3 cellular contexts compared by ENCODE assay signal in the genomic region with DNA sequence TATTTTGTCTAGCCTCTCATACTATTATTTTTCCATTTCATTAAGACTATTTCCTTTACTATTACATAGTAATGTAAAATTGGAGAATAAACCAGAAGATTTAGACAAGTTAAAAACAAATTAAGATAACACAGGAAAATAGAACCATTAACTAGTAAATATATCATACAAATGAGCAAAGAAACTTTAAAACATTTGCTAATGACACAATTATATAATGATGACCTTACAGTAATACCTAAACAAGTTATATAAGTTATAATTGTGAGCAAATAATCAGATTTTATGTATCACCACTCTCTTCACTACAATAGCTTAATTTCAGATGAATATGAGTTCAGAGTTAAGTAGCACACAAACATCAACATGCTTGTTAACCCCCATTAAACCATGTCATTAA.
TF ChIP-seq lines count a peak whose summit lies in the region.

No MANE protein-coding gene starts in this region.

TF ChIP-seq in SK-N-SH, 30 proteins besides CTCF, POLR2A, EP300 and RAD21 (continued from another document):
- TF ChIP-seq, protein P1, sequence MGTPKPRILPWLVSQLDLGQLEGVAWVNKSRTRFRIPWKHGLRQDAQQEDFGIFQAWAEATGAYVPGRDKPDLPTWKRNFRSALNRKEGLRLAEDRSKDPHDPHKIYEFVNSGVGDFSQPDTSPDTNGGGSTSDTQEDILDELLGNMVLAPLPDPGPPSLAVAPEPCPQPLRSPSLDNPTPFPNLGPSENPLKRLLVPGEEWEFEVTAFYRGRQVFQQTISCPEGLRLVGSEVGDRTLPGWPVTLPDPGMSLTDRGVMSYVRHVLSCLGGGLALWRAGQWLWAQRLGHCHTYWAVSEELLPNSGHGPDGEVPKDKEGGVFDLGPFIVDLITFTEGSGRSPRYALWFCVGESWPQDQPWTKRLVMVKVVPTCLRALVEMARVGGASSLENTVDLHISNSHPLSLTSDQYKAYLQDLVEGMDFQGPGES (IDR thresholded peaks at IDR 0.05; ENCODE audit: low read depth, low read length), result no peak
- no peak for TF ChIP-seq PBX3 (IDR thresholded peaks at IDR 0.05)
TF ChIP-seq in SK-N-SH: peak in this region for 0.

TF ChIP-seq in SK-N-SH treated with all-trans-retinoic acid at 6 μM for 48 hours, 23 proteins besides CTCF, POLR2A, EP300 and RAD21:
- TF ChIP-seq, protein P2, sequence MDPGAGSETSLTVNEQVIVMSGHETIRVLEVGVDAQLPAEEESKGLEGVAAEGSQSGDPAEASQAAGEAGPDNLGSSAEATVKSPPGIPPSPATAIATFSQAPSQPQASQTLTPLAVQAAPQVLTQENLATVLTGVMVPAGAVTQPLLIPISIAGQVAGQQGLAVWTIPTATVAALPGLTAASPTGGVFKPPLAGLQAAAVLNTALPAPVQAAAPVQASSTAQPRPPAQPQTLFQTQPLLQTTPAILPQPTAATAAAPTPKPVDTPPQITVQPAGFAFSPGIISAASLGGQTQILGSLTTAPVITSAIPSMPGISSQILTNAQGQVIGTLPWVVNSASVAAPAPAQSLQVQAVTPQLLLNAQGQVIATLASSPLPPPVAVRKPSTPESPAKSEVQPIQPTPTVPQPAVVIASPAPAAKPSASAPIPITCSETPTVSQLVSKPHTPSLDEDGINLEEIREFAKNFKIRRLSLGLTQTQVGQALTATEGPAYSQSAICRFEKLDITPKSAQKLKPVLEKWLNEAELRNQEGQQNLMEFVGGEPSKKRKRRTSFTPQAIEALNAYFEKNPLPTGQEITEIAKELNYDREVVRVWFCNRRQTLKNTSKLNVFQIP (CRISPR knock-in tag; IDR thresholded peaks at IDR 0.05; ENCODE audit: borderline replicate concordance, low read depth), result no peak
- TF ChIP-seq ZC3H10 (CRISPR knock-in tag; IDR thresholded peaks at IDR 0.05) (no peak), ZNF565 (CRISPR knock-in tag; conservative IDR thresholded peaks at IDR 0.05; ENCODE audit: low read depth) (no peak), GLIS3 (CRISPR knock-in tag; IDR thresholded peaks at IDR 0.05) (no peak), ZNF8 (CRISPR knock-in tag; IDR thresholded peaks at IDR 0.05) (no peak), SNAI2 (CRISPR knock-in tag; IDR thresholded peaks at IDR 0.05) (no peak)

TF ChIP-seq in HEK293T, 16 proteins besides CTCF, POLR2A, EP300 and RAD21 (continued from another document):
- TF ChIP-seq LEF1 (IDR thresholded peaks at IDR 0.05; ENCODE audit: borderline replicate concordance) (no peak), PKNOX1 (IDR thresholded peaks at IDR 0.05) (no peak), SP1 (IDR thresholded peaks at IDR 0.05) (no peak), FOXA1 (IDR thresholded peaks at IDR 0.05) (no peak)
